In the genomic region with DNA sequence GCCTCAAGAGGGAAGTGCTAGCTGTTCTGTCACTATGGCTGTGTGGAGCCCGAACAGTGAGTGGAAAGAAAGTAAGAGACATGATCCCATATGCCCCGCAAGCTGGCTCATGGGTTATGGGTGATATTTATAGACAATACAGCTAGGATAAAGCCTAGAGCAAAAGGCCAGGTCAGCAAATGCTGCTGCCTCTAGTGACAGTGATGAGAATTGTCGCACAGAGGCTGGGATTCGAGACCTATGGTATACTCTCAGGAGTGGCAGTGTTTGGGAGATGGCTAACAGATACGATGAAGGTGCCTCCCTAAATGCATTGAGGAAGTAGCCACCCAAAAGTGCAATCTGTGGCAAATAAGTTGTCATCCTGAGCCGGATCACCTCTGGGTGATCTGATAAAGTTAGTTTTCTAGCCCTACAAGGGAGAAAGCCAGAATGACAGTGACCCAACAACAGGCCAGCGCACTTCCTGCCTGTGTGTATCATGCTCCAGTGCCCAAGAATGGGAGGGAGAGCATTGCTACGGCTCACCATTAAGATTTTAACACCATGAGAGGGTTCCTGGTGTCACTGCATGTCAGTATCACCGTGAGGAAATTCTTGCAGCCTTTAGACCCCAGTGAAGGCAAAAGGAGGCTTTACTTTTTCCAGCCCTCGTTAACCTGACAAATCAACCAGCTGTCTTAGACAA, we compare ENCODE assay signal across 12 cellular contexts.
DNase-seq lines count a peak whose midpoint lies in the region; ATAC-seq, FAIRE-seq and TF ChIP-seq lines count a peak whose summit lies in the region.
"Had no signal": no experiment of that assay in that cellular context is flagged by ENCODE, and none has a peak within 500 bp of the region (broad histone marks: within the 10 kb centered on the region; RNA-seq: fewer than 3 reads in every experiment).

No MANE protein-coding gene starts in this region.

- peaks cover 22% of the 10 kb centered on the region for H3K27me3 Mint-ChIP-seq in chondrocyte (ENCODE audit: low read depth)

- H3K4me2 ChIP-seq in A549 = no peak overlapping the region

- no peak for TF ChIP-seq RAD21 in A549 (conservative IDR thresholded peaks at IDR 0.05 in 1 of 2, IDR thresholded peaks at IDR 0.05 in 1 of 2)

- H3K9me3 Mint-ChIP-seq in chondrocyte (ENCODE audit: low read depth) = no peaks in the 10 kb centered on the region

- ATAC-seq in A549 (peak; percentile 78 to 84), GM21619 (IDR thresholded peaks at IDR 0.05; ENCODE audit: unreplicated experiment) (no peak)
- ATAC-seq: lower lobe of right lung had no signal

- H3K4me1 ChIP-seq in A549 = no peaks in the 10 kb centered on the region
- H3K4me1 ChIP-seq: lower lobe of right lung had no signal

- DNase-seq in A549 (ENCODE audit: low read depth in 1 of 2, low spot score in 1 of 2) (peak; percentile 18 to 32), EL (peak; percentile 8), NAMALWA (ENCODE audit: low spot score) (peak; percentile 33), dermis blood vessel endothelial cell (peak; percentile 26), chondrocyte (ENCODE audit: low spot score) (no peak), GM12891 (ENCODE audit: insufficient read length, low spot score) (no peak), iPS-NIHi7 (ENCODE audit: extremely low spot score) (no peak)
- DNase-seq: activated effector memory CD4-positive, alpha-beta T cell treated with anti-CD3 and anti-CD28 coated beads, Interleukin-2, amount 50 U/mL, for 16 hours; lower lobe of right lung; stimulated activated CD4-positive, alpha-beta T cell treated with anti-CD3 and anti-CD28 coated beads, Interleukin-12 subunit alpha, Interleukin-12 subunit beta, amount 100 ng/mL, for 4 hours had no signal

- FAIRE-seq in A549 (lab: Jason Lieb, UNC) (no peak), GM12891 (lab: Jason Lieb, UNC) (no peak)
- FAIRE-seq: G401.6 had no signal

- H3K4me3 Mint-ChIP-seq in chondrocyte (ENCODE audit: unreplicated experiment) = no peak overlapping the region

- H3K27ac Mint-ChIP-seq in chondrocyte (ENCODE audit: unreplicated experiment) = no peak overlapping the region

- no peaks in the 10 kb centered on the region for H3K36me3 Mint-ChIP-seq in chondrocyte (ENCODE audit: low read depth)

- no peak for TF ChIP-seq EP300 in A549 (IDR thresholded peaks at IDR 0.05)

- WGBS in A549 (ENCODE audit: missing lambda C conversion rate) = 40% methylated on average over 10 of the region's 10 CpGs

- POLR2A ChIA-PET in A549 (lab: Yijun Ruan, JAX) = interaction anchor here (1.2 kb wide), 1 partner anchor 344 kb away, joined by 4 read pairs; a partner anchor contains a TSS

- no peak overlapping the region for H3K4me3 ChIP-seq in A549
- H3K4me3 ChIP-seq: lower lobe of right lung had no signal

- no peaks in the 10 kb centered on the region; the same call in 2 of the 3 replicates for H3K9me3 ChIP-seq in A549
- H3K9me3 ChIP-seq: lower lobe of right lung had no signal

- H3K4me1 Mint-ChIP-seq in chondrocyte (ENCODE audit: low read depth) = no peaks in the 10 kb centered on the region

- no peak overlapping the region for H3K27ac ChIP-seq in A549
- H3K27ac ChIP-seq: lower lobe of right lung had no signal

- TF ChIP-seq POLR2A in A549 (IDR thresholded peaks at IDR 0.05; ENCODE audit: low read length) (no peak), GM12891 (IDR thresholded peaks at IDR 0.05; ENCODE audit: low read depth, low read length) (no peak)

- peak; percentile 21; the same call in 1 of the 3 replicates for TF ChIP-seq CTCF in A549 (IDR thresholded peaks at IDR 0.05)
- no peak for TF ChIP-seq CTCF in chondrocyte (IDR thresholded peaks at IDR 0.05)

- CTCF ChIA-PET in A549 (lab: Yijun Ruan, JAX) = interaction anchor here (0.7 to 10.6 kb wide), 14 partner anchors 9 to 339 kb away, joined by 3 to 322 read pairs (median 4); a partner anchor contains a TSS

TF ChIP-seq in A549, 52 proteins besides CTCF, POLR2A, EP300 and RAD21 (continues in another document):
- TF ChIP-seq MAFK (IDR thresholded peaks at IDR 0.05; ENCODE audit: partially characterized antibody) (peak; percentile 95), SMC3 (IDR thresholded peaks at IDR 0.05) (no peak)
- TF ChIP-seq, protein P1, sequence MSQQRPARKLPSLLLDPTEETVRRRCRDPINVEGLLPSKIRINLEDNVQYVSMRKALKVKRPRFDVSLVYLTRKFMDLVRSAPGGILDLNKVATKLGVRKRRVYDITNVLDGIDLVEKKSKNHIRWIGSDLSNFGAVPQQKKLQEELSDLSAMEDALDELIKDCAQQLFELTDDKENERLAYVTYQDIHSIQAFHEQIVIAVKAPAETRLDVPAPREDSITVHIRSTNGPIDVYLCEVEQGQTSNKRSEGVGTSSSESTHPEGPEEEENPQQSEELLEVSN (IDR thresholded peaks at IDR 0.05; ENCODE audit: borderline replicate concordance, low read depth) = no peak
- TF ChIP-seq, protein P2, sequence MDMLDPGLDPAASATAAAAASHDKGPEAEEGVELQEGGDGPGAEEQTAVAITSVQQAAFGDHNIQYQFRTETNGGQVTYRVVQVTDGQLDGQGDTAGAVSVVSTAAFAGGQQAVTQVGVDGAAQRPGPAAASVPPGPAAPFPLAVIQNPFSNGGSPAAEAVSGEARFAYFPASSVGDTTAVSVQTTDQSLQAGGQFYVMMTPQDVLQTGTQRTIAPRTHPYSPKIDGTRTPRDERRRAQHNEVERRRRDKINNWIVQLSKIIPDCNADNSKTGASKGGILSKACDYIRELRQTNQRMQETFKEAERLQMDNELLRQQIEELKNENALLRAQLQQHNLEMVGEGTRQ (IDR thresholded peaks at IDR 0.05) = no peak
- TF ChIP-seq, protein P3, sequence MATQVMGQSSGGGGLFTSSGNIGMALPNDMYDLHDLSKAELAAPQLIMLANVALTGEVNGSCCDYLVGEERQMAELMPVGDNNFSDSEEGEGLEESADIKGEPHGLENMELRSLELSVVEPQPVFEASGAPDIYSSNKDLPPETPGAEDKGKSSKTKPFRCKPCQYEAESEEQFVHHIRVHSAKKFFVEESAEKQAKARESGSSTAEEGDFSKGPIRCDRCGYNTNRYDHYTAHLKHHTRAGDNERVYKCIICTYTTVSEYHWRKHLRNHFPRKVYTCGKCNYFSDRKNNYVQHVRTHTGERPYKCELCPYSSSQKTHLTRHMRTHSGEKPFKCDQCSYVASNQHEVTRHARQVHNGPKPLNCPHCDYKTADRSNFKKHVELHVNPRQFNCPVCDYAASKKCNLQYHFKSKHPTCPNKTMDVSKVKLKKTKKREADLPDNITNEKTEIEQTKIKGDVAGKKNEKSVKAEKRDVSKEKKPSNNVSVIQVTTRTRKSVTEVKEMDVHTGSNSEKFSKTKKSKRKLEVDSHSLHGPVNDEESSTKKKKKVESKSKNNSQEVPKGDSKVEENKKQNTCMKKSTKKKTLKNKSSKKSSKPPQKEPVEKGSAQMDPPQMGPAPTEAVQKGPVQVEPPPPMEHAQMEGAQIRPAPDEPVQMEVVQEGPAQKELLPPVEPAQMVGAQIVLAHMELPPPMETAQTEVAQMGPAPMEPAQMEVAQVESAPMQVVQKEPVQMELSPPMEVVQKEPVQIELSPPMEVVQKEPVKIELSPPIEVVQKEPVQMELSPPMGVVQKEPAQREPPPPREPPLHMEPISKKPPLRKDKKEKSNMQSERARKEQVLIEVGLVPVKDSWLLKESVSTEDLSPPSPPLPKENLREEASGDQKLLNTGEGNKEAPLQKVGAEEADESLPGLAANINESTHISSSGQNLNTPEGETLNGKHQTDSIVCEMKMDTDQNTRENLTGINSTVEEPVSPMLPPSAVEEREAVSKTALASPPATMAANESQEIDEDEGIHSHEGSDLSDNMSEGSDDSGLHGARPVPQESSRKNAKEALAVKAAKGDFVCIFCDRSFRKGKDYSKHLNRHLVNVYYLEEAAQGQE (IDR thresholded peaks at IDR 0.05) = no peak

TF ChIP-seq in GM12891, 5 proteins besides CTCF, POLR2A, EP300 and RAD21:
- no peak for TF ChIP-seq PAX5 (IDR thresholded peaks at IDR 0.05; ENCODE audit: insufficient read depth, low read length, severe bottlenecking)
- no peak for TF ChIP-seq POU2F2 (IDR thresholded peaks at IDR 0.05; ENCODE audit: low read depth, low read length)
- TF ChIP-seq POLR2AphosphoS5 (IDR thresholded peaks at IDR 0.05; ENCODE audit: low read depth, low read length) = no peak
- TF ChIP-seq SPI1 (IDR thresholded peaks at IDR 0.05; ENCODE audit: low read depth, low read length) = no peak
- TF ChIP-seq TAF1 (IDR thresholded peaks at IDR 0.05; ENCODE audit: low read depth, low read length) = no peak

Comparison
In these comparisons a context has a peak if more than half of its experiments do, and no peak if none do; other contexts are left out.
1. DNase-seq: peak in A549 (2 of 2), EL (single experiment), NAMALWA (single experiment) and dermis blood vessel endothelial cell (single experiment); none in chondrocyte (single experiment), GM12891 (single experiment) and iPS-NIHi7 (single experiment).